ENCODE assay signal across 3 cellular contexts in the genomic region with DNA sequence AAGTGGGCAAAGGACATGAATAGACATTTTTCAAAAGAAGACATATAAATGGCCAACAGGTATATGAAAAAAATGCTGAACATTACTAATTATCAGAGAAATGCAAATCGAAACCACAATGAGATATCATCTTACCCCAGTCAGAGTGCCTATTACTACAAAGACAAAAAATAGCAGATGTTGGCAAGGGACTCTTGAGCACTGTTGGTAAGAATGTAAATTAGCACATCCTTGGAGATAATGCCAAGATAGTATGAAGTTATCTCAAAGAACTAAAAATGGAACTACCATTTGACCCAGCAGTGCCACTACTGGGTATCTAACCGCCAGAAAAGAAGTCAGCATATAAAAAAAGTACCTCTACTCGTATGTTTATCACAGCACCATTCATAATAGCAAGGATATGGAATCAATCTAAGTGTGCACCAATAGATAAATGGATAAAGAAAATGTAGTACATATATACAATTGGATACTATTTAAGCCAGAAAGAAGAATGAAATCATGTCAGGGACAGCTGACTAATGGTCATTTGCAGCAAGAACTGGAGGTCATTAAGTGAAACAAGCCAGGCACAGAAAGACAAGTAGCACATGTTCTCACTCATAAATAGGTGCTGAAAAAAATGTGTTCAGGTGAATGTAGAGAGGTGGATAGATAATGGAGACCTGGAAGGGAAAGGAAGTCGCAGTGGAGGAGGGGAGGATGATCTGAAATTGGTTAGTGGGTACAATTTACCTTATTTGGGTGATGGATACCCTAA.
TF ChIP-seq lines count a peak whose summit lies in the region.

No MANE protein-coding gene starts in this region.

TF ChIP-seq in A549, 52 proteins besides CTCF, POLR2A, EP300 and RAD21:
- TF ChIP-seq, protein P1, sequence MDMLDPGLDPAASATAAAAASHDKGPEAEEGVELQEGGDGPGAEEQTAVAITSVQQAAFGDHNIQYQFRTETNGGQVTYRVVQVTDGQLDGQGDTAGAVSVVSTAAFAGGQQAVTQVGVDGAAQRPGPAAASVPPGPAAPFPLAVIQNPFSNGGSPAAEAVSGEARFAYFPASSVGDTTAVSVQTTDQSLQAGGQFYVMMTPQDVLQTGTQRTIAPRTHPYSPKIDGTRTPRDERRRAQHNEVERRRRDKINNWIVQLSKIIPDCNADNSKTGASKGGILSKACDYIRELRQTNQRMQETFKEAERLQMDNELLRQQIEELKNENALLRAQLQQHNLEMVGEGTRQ (IDR thresholded peaks at IDR 0.05) = no peak
- TF ChIP-seq NFE2L2 (conservative IDR thresholded peaks at IDR 0.05; ENCODE audit: low read length) (no peak), SREBF2 (IDR thresholded peaks at IDR 0.05) (no peak)

TF ChIP-seq in GM12891, 5 proteins besides CTCF, POLR2A, EP300 and RAD21 (continued from another document):
- no peak for TF ChIP-seq PAX5 (IDR thresholded peaks at IDR 0.05; ENCODE audit: insufficient read depth, low read length, severe bottlenecking)
TF ChIP-seq in GM12891: peak in this region for 0.

TF ChIP-seq in GM12878, 131 proteins besides CTCF, POLR2A, EP300 and RAD21 (continued from another document):
- TF ChIP-seq, protein P2, sequence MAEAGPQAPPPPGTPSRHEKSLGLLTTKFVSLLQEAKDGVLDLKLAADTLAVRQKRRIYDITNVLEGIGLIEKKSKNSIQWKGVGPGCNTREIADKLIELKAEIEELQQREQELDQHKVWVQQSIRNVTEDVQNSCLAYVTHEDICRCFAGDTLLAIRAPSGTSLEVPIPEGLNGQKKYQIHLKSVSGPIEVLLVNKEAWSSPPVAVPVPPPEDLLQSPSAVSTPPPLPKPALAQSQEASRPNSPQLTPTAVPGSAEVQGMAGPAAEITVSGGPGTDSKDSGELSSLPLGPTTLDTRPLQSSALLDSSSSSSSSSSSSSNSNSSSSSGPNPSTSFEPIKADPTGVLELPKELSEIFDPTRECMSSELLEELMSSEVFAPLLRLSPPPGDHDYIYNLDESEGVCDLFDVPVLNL (IDR thresholded peaks at IDR 0.05; ENCODE audit: low read depth, low read length) = no peak
- TF ChIP-seq MEF2B (IDR thresholded peaks at IDR 0.05; ENCODE audit: partially characterized antibody, poor library complexity, severe bottlenecking) (no peak), EZH2 (IDR thresholded peaks at IDR 0.05; ENCODE audit: borderline replicate concordance, control insufficient read depth, low read depth, low read length) (no peak), CHD4 (IDR thresholded peaks at IDR 0.05) (no peak), TCF12 (IDR thresholded peaks at IDR 0.05; ENCODE audit: low read depth, low read length) (no peak), BMI1 (IDR thresholded peaks at IDR 0.05; ENCODE audit: borderline replicate concordance) (no peak), ATF2 (IDR thresholded peaks at IDR 0.05; ENCODE audit: low read length) (no peak), ASH2L (IDR thresholded peaks at IDR 0.05; ENCODE audit: borderline replicate concordance, low read depth) (no peak), MTA2 (IDR thresholded peaks at IDR 0.05; ENCODE audit: low read depth) (peak; percentile 36; the same call in 1 of the 2 replicates), SMAD5 (IDR thresholded peaks at IDR 0.05; ENCODE audit: low read depth) (no peak)
- TF ChIP-seq, protein P1 (IDR thresholded peaks at IDR 0.05; ENCODE audit: borderline replicate concordance, low read depth, low read length) = no peak
- TF ChIP-seq, protein P3, sequence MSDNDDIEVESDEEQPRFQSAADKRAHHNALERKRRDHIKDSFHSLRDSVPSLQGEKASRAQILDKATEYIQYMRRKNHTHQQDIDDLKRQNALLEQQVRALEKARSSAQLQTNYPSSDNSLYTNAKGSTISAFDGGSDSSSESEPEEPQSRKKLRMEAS (IDR thresholded peaks at IDR 0.05; ENCODE audit: low read depth, low read length) = no peak
